1 cellular context compared by ENCODE assay signal in genomic region chr2:37119182-37119581, GRCh38.
TF ChIP-seq lines count a peak whose summit lies in the region.

No MANE protein-coding gene starts in this region.

TF ChIP-seq in HepG2, 621 proteins besides CTCF, POLR2A, EP300 and RAD21:
- TF ChIP-seq HOMEZ (CRISPR knock-in tag; IDR thresholded peaks at IDR 0.05; ENCODE audit: low read depth) (peak; percentile 41; the same call in 1 of the 2 replicates), MAFK (conservative IDR thresholded peaks at IDR 0.05 in 1 of 2, IDR thresholded peaks at IDR 0.05 in 1 of 2; ENCODE audit: low read length in 2 of 2) (peak; percentile 28 to 45; a peak in 1 of 4 replicates), ZNF644 (CRISPR knock-in tag; IDR thresholded peaks at IDR 0.05; ENCODE audit: low read depth) (0 out of 2 replicates have a peak, but pooled peaks have one; percentile 30), HNF4G (IDR thresholded peaks at IDR 0.05; ENCODE audit: borderline replicate concordance, low read depth, low read length) (0 out of 2 replicates have a peak, but pooled peaks have one; percentile 13), HNF4G (CRISPR knock-in tag; IDR thresholded peaks at IDR 0.05; ENCODE audit: borderline replicate concordance, low read depth) (no peak), RXRB (CRISPR knock-in tag; IDR thresholded peaks at IDR 0.05; ENCODE audit: borderline replicate concordance) (no peak), HOXA3 (CRISPR knock-in tag; IDR thresholded peaks at IDR 0.05) (peak; percentile 23; the same call in 1 of the 2 replicates), ZFX (CRISPR knock-in tag; IDR thresholded peaks at IDR 0.05; ENCODE audit: low read depth) (no peak), HNF4A (CRISPR knock-in tag; IDR thresholded peaks at IDR 0.05) (peak; percentile 40), MAFF (IDR thresholded peaks at IDR 0.05; ENCODE audit: low read depth, low read length) (peak; percentile 28; the same call in 1 of the 2 replicates), ISX (CRISPR knock-in tag; conservative IDR thresholded peaks at IDR 0.05) (no peak), NFE2L2 (IDR thresholded peaks at IDR 0.05; ENCODE audit: low read length) (peak; percentile 93), NFE2 (CRISPR knock-in tag; IDR thresholded peaks at IDR 0.05) (peak; percentile 75; the same call in 1 of the 2 replicates), FOSL2 (CRISPR knock-in tag; IDR thresholded peaks at IDR 0.05) (peak; percentile 46; the same call in 1 of the 2 replicates), ZNF784 (CRISPR knock-in tag; IDR thresholded peaks at IDR 0.05; ENCODE audit: borderline replicate concordance) (0 out of 2 replicates have a peak, but pooled peaks have one; percentile 20), SAP130 (CRISPR knock-in tag; IDR thresholded peaks at IDR 0.05; ENCODE audit: low read depth) (0 out of 2 replicates have a peak, but pooled peaks have one; percentile 22), ZBTB33 (CRISPR knock-in tag; IDR thresholded peaks at IDR 0.05) (peak; percentile 93), ATF7 (IDR thresholded peaks at IDR 0.05) (no peak), ATF7 (CRISPR knock-in tag; IDR thresholded peaks at IDR 0.05) (no peak), THAP9 (CRISPR knock-in tag; IDR thresholded peaks at IDR 0.05; ENCODE audit: borderline replicate concordance) (no peak)
